Comparison of ENCODE assay signal across 9 cellular contexts in the genomic region with DNA sequence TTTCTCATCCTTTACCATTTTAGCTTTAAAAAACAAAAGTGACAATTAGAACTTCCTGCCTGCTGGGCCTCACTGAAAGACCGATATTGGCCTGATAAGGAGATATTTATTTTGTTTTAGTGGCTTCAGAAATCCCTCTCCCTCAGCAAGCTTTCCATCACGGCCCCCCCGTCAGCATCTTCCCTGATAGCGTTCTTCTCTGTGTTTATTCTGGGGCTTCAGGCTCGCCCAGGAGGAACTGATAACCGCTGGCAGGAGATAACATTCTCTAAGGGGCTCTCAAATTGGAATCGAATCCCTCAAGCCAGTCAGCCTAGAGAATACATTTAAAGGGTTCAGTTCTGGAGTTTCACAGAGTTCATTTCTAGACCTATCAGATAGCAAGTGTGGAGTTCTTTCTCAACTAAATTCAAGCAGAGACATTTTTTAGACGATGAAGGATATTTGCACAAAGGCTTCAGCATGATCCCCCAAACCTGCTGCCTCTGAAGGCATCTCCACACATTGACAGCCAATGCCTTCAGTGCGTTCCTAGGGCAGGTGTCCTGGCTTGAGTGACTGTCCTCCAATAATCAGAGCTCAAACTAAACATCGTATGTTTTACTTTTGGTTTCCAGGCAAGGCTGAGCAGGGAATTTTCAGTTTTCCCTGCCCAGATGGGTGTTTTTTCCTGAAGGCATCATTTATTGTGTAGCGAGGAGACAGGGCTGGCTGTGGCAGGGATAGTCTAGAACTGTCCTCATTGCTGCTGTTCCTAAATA. TPM values are rescaled to one million over a fixed set of nuclear protein-coding genes. Genes with fewer than 3 reads are reported as not detected.
DNase-seq lines count a peak whose midpoint lies in the region; ATAC-seq and TF ChIP-seq lines count a peak whose summit lies in the region.
"Had no signal": no experiment of that assay in that cellular context is flagged by ENCODE, and none has a peak within 500 bp of the region (broad histone marks: within the 10 kb centered on the region; RNA-seq: fewer than 3 reads in every experiment).

No MANE protein-coding gene starts in this region.

- no peak overlapping the region for H2BK120ac ChIP-seq in mesendoderm (ENCODE audit: low read depth, low read length)

- no peak overlapping the region for H4K8ac ChIP-seq in mesendoderm (ENCODE audit: low read depth, low read length)

- BruUV-seq in A673 (replicated peaks; lab: Mats Ljungman, UMichigan) = no TSS peak

- H3K27me3 ChIP-seq in mesendoderm (ENCODE audit: insufficient read depth, low read length, poor library complexity) (no peaks in the 10 kb centered on the region), A673 (replicated peaks; ENCODE audit: insufficient read depth, low read depth, low read length, poor library complexity) (no peaks in the 10 kb centered on the region)

- no peak for DNase-seq in stimulated activated naive CD8-positive, alpha-beta T cell treated with anti-CD3 and anti-CD28 coated beads, Interleukin-15, Interleukin-2, amounts not matched to agents 100 U/mL and 50 U/mL, for 24 hours
- DNase-seq in activated naive CD8-positive, alpha-beta T cell treated with anti-CD3 and anti-CD28 coated beads, Interleukin-2, amount 50 U/mL, for 24 hours = no peak
- DNase-seq in mesendoderm = peak; percentile 95
- DNase-seq in D341Med (ENCODE audit: low spot score) = no peak
- no peak for DNase-seq in SW 1271 (lab: John Stamatoyannopoulos, UW)
- no peak for DNase-seq in A673 (ENCODE audit: low spot score)
- DNase-seq in HFFc6 = no peak

- no peak for ATAC-seq in stimulated activated naive CD8-positive, alpha-beta T cell treated with anti-CD3 and anti-CD28 coated beads, Interleukin-15, Interleukin-2, amounts not matched to agents 100 U/mL and 50 U/mL, for 24 hours
- ATAC-seq in activated naive CD8-positive, alpha-beta T cell treated with anti-CD3 and anti-CD28 coated beads, Interleukin-2, amount 50 U/mL, for 24 hours = no peak

- H3K9me3 Mint-ChIP-seq in stimulated activated naive CD8-positive, alpha-beta T cell treated with anti-CD3 and anti-CD28 coated beads, Interleukin-15, Interleukin-2, amounts not matched to agents 100 ng/mL and 50 ng/mL, for 24 hours = no peaks in the 10 kb centered on the region
- no peaks in the 10 kb centered on the region for H3K9me3 Mint-ChIP-seq in activated naive CD8-positive, alpha-beta T cell treated with anti-CD3 and anti-CD28 coated beads, Interleukin-2, amount 50 U/mL, for 24 hours
- no peaks in the 10 kb centered on the region for H3K9me3 Mint-ChIP-seq in HFFc6

- intact Hi-C loops in A673 (cut with micrococcal nuclease; ENCODE audit: unreplicated experiment) = no loop called here

- peak overlapping the region; percentile 2 for H3K18ac ChIP-seq in mesendoderm (ENCODE audit: low read length)

- no peaks in the 10 kb centered on the region for H3K79me2 ChIP-seq in mesendoderm (ENCODE audit: control insufficient read depth, insufficient read depth, low read length)

- H3K36me3 Mint-ChIP-seq in stimulated activated naive CD8-positive, alpha-beta T cell treated with anti-CD3 and anti-CD28 coated beads, Interleukin-15, Interleukin-2, amounts not matched to agents 100 ng/mL and 50 ng/mL, for 24 hours (ENCODE audit: low read depth) = peaks cover 40% of the 10 kb centered on the region
- H3K36me3 Mint-ChIP-seq in activated naive CD8-positive, alpha-beta T cell treated with anti-CD3 and anti-CD28 coated beads, Interleukin-2, amount 50 U/mL, for 24 hours (ENCODE audit: low read depth) = peaks cover 38% of the 10 kb centered on the region
- H3K36me3 Mint-ChIP-seq in HFFc6 (ENCODE audit: low read depth) = peaks cover 70% of the 10 kb centered on the region

- H3K4me1 Mint-ChIP-seq in stimulated activated naive CD8-positive, alpha-beta T cell treated with anti-CD3 and anti-CD28 coated beads, Interleukin-15, Interleukin-2, amounts not matched to agents 100 ng/mL and 50 ng/mL, for 24 hours (ENCODE audit: low read depth) = peaks cover 86% of the 10 kb centered on the region
- H3K4me1 Mint-ChIP-seq in activated naive CD8-positive, alpha-beta T cell treated with anti-CD3 and anti-CD28 coated beads, Interleukin-2, amount 50 U/mL, for 24 hours = peaks cover 91% of the 10 kb centered on the region
- peaks cover 58% of the 10 kb centered on the region for H3K4me1 Mint-ChIP-seq in HFFc6 (ENCODE audit: low read depth)

- H3K9ac ChIP-seq in mesendoderm (ENCODE audit: low read length) = peak overlapping the region; percentile 27

- peaks cover 11% of the 10 kb centered on the region for H3K27me3 Mint-ChIP-seq in stimulated activated naive CD8-positive, alpha-beta T cell treated with anti-CD3 and anti-CD28 coated beads, Interleukin-15, Interleukin-2, amounts not matched to agents 100 ng/mL and 50 ng/mL, for 24 hours
- H3K27me3 Mint-ChIP-seq in activated naive CD8-positive, alpha-beta T cell treated with anti-CD3 and anti-CD28 coated beads, Interleukin-2, amount 50 U/mL, for 24 hours = peaks cover 10% of the 10 kb centered on the region
- no peaks in the 10 kb centered on the region for H3K27me3 Mint-ChIP-seq in HFFc6 (ENCODE audit: insufficient read depth)

- H3K4me1 ChIP-seq in mesendoderm (ENCODE audit: control insufficient read depth, low read depth, low read length) = peaks cover 12% of the 10 kb centered on the region
- peaks cover 5% of the 10 kb centered on the region for H3K4me1 ChIP-seq in A673 (ENCODE audit: insufficient read depth, low read length, poor library complexity, severe bottlenecking)

- H3K27ac Mint-ChIP-seq in stimulated activated naive CD8-positive, alpha-beta T cell treated with anti-CD3 and anti-CD28 coated beads, Interleukin-15, Interleukin-2, amounts not matched to agents 100 ng/mL and 50 ng/mL, for 24 hours = peak overlapping the region; percentile 65
- H3K27ac Mint-ChIP-seq in activated naive CD8-positive, alpha-beta T cell treated with anti-CD3 and anti-CD28 coated beads, Interleukin-2, amount 50 U/mL, for 24 hours = peak overlapping the region; percentile 61
- H3K27ac Mint-ChIP-seq in HFFc6 = no peak overlapping the region

- H3K36me3 ChIP-seq in mesendoderm (ENCODE audit: control insufficient read depth, insufficient read depth, low read length) (peaks cover 4% of the 10 kb centered on the region), A673 (ENCODE audit: insufficient read depth, low read length, poor library complexity, severe bottlenecking) (no peaks in the 10 kb centered on the region)

- CTCF ChIA-PET in A673 (lab: Charles Lee) = no interaction called here

- H3K4ac ChIP-seq in mesendoderm (ENCODE audit: low read depth, low read length) = no peak overlapping the region

- POLR2A ChIA-PET in A673 (lab: Charles Lee; ENCODE audit: low non-redundant PET) = interaction anchor here (0.6 kb wide), 1 partner anchor 9 kb away, joined by 3 read pairs; no protein-coding TSS in a partner anchor

- H2BK15ac ChIP-seq in mesendoderm (replicated peaks; ENCODE audit: low read depth) = no peak overlapping the region

- H3K4me3 ChIP-seq in mesendoderm (ENCODE audit: low read length) (no peak overlapping the region), A673 (ENCODE audit: low read depth, low read length, poor library complexity, severe bottlenecking) (no peak overlapping the region)

- peak overlapping the region; percentile 91 for H3K4me3 Mint-ChIP-seq in stimulated activated naive CD8-positive, alpha-beta T cell treated with anti-CD3 and anti-CD28 coated beads, Interleukin-15, Interleukin-2, amounts not matched to agents 100 ng/mL and 50 ng/mL, for 24 hours
- H3K4me3 Mint-ChIP-seq in activated naive CD8-positive, alpha-beta T cell treated with anti-CD3 and anti-CD28 coated beads, Interleukin-2, amount 50 U/mL, for 24 hours = peak overlapping the region; percentile 86
- no peak overlapping the region for H3K4me3 Mint-ChIP-seq in HFFc6

- peak overlapping the region; percentile 2 for H2AK5ac ChIP-seq in mesendoderm (ENCODE audit: low read length)

- no peak for TF ChIP-seq CTCF in A673 (conservative IDR thresholded peaks at IDR 0.05; ENCODE audit: low read depth, low read length)
- TF ChIP-seq CTCF in HFFc6 (IDR thresholded peaks at IDR 0.05) = no peak

- H4K5ac ChIP-seq in mesendoderm (ENCODE audit: low read length) = no peak overlapping the region

- no peak overlapping the region for H3K4me2 ChIP-seq in mesendoderm (ENCODE audit: low read length)

- H3K27ac ChIP-seq in mesendoderm (ENCODE audit: low read depth, low read length) (peak overlapping the region; percentile 19), A673 (ENCODE audit: low read depth, low read length, poor library complexity, severe bottlenecking) (no peak overlapping the region)
- H3K27ac ChIP-seq: HL-60 had no signal

- H3K23ac ChIP-seq in mesendoderm (ENCODE audit: low read length) = peak overlapping the region; percentile 25

- no peaks in the 10 kb centered on the region for H3K9me3 ChIP-seq in A673 (ENCODE audit: low read depth, low read length, poor library complexity, severe bottlenecking)

- no CpG with 5 or more reads among the region's 11 CpGs for WGBS in mesendoderm (ENCODE audit: extremely low coverage, insufficient coverage, low lambda C conversion rate)

- H2BK5ac ChIP-seq in mesendoderm (ENCODE audit: low read length) = peak overlapping the region; percentile 61

- H3K79me1 ChIP-seq in mesendoderm (ENCODE audit: low read length) = no peaks in the 10 kb centered on the region

- H3K56ac ChIP-seq in mesendoderm (ENCODE audit: low read length) = peak overlapping the region; percentile 49

RNA-seq across cellular contexts. Expression of a gene that starts 17.0 kb away (rescaled TPM):
- polyA plus RNA-seq in mesendoderm (2013, experiment 1 of 2) = 3.7 TPM
- 3.5 TPM for polyA plus RNA-seq in mesendoderm (2013, experiment 2 of 2)
- total RNA-seq in A673 (2021) = not detected in 2 replicates
- 10 to 100 TPM in 3 of 6 experiments, 1 to 10 TPM in 3; 8.4 to 12.3 (median 10.3) TPM for total RNA-seq in HFFc6 (2021; fragmentation: NEBNext Ultra II Directional; extraction: Animal tissue kit (Norgen Biotek cat#: 25700))
